ENCODE assay signal across 28 cellular contexts in genomic region chr1:80053613-80054012, GRCh38.
"Had no signal": no experiment of that assay in that cellular context is flagged by ENCODE, and none has a peak within 500 bp of the region (broad histone marks: within the 10 kb centered on the region; RNA-seq: fewer than 3 reads in every experiment).

No MANE protein-coding gene starts in this region.

- H3K9ac ChIP-seq: parathyroid adenoma had no signal

- H3K4me1 Mint-ChIP-seq: activated naive CD8-positive, alpha-beta T cell treated with anti-CD3 and anti-CD28 coated beads for 36 hours; naive thymus-derived CD4-positive, alpha-beta T cell; T-helper 17 cell had no signal

- H3K27ac Mint-ChIP-seq: activated naive CD4-positive, alpha-beta T cell treated with anti-CD3 and anti-CD28 coated beads for 36 hours; activated naive CD8-positive, alpha-beta T cell treated with anti-CD3 and anti-CD28 coated beads for 36 hours; activated T-helper 1 cell treated with anti-CD3 and anti-CD28 coated beads, Interleukin-12 subunit alpha, Interleukin-12 subunit beta, Interleukin-2, Interleukin-4 antibody, amounts not matched to agents 30 ng/mL and 10 ng/mL and 1 ng/mL, durations not matched to agents 14 hours and 24 hours and 36 hours; naive thymus-derived CD4-positive, alpha-beta T cell; T-helper 17 cell had no signal

- H3K4me3 ChIP-seq: adrenal gland, ascending aorta, esophagus squamous epithelium, testis, transverse colon, uterus had no signal

- H3K27me3 Mint-ChIP-seq: activated naive CD8-positive, alpha-beta T cell treated with anti-CD3 and anti-CD28 coated beads for 36 hours; naive thymus-derived CD4-positive, alpha-beta T cell; T-helper 17 cell had no signal

- H3K79me2 ChIP-seq: parathyroid adenoma had no signal

- ATAC-seq: activated CD4-positive, CD25-positive, alpha-beta regulatory T cell treated with anti-CD3 and anti-CD28 coated beads, Interleukin-2, amount 50 U/mL, for 24 hours; naive thymus-derived CD4-positive, alpha-beta T cell; stimulated activated naive CD8-positive, alpha-beta T cell treated with anti-CD3 and anti-CD28 coated beads, Interleukin-15, Interleukin-2, amounts not matched to agents 100 U/mL and 50 U/mL, for 24 hours; T-helper 17 cell had no signal

- DNase-seq: activated CD4-positive, alpha-beta T cell treated with anti-CD3 and anti-CD28 coated beads for 48 hours; activated CD4-positive, alpha-beta T cell treated with anti-CD3 and anti-CD28 coated beads, Interleukin-2, amount 50 U/mL, for 48 hours; activated CD8-positive, alpha-beta memory T cell treated with anti-CD3 and anti-CD28 coated beads, Interleukin-2, amount 50 U/mL, for 4 hours; activated effector memory CD4-positive, alpha-beta T cell treated with anti-CD3 and anti-CD28 coated beads, Interleukin-2, amount 50 U/mL, for 16 hours; activated naive CD4-positive, alpha-beta T cell treated with anti-CD3 and anti-CD28 coated beads for 36 hours; activated naive CD8-positive, alpha-beta T cell treated with anti-CD3 and anti-CD28 coated beads for 36 hours; activated T-cell treated with anti-CD3 and anti-CD28 coated beads, Interleukin-2, amount 50 U/mL, for 1 hour; adrenal gland; central memory CD4-positive, alpha-beta T cell; effector CD4-positive, alpha-beta T cell; esophagus squamous epithelium; midbrain; naive thymus-derived CD4-positive, alpha-beta T cell; nucleus accumbens; stimulated activated CD4-positive, alpha-beta T cell treated with anti-CD3 and anti-CD28 coated beads, Interleukin-2, amount 100 ng/mL, for 48 hours; stimulated activated naive CD8-positive, alpha-beta T cell treated with anti-CD3 and anti-CD28 coated beads, Interleukin-15, Interleukin-2, amounts not matched to agents 100 U/mL and 50 U/mL, for 24 hours; T-helper 17 cell; transverse colon; uterus; WERI-Rb-1 had no signal

- H3K27me3 ChIP-seq: adrenal gland, ascending aorta, brain microvascular endothelial cell, esophagus squamous epithelium, testis, transverse colon, uterus had no signal

- H2AFZ ChIP-seq: parathyroid adenoma had no signal

- H3K9me3 ChIP-seq: adrenal gland, ascending aorta, testis, uterus had no signal

- H3K4me3 Mint-ChIP-seq: activated naive CD4-positive, alpha-beta T cell treated with anti-CD3 and anti-CD28 coated beads for 36 hours; activated naive CD8-positive, alpha-beta T cell treated with anti-CD3 and anti-CD28 coated beads for 36 hours; activated T-helper 1 cell treated with anti-CD3 and anti-CD28 coated beads, Interleukin-12 subunit alpha, Interleukin-12 subunit beta, Interleukin-2, Interleukin-4 antibody, amounts not matched to agents 30 ng/mL and 10 ng/mL and 1 ng/mL, durations not matched to agents 14 hours and 24 hours and 36 hours; naive thymus-derived CD4-positive, alpha-beta T cell; T-helper 17 cell had no signal

- H3K36me3 Mint-ChIP-seq: activated naive CD8-positive, alpha-beta T cell treated with anti-CD3 and anti-CD28 coated beads for 36 hours; naive thymus-derived CD4-positive, alpha-beta T cell had no signal

- H3K4me1 ChIP-seq: adrenal gland, ascending aorta, esophagus squamous epithelium, parathyroid adenoma, testis, transverse colon, uterus had no signal

- FAIRE-seq: colon, frontal cortex had no signal

- H3K36me3 ChIP-seq: adrenal gland, ascending aorta, brain microvascular endothelial cell, esophagus squamous epithelium, transverse colon, uterus, WERI-Rb-1 had no signal

- H3K27ac ChIP-seq: adrenal gland, ascending aorta, brain microvascular endothelial cell, esophagus squamous epithelium, parathyroid adenoma, testis, transverse colon, uterus, WERI-Rb-1 had no signal
